In the genomic region with DNA sequence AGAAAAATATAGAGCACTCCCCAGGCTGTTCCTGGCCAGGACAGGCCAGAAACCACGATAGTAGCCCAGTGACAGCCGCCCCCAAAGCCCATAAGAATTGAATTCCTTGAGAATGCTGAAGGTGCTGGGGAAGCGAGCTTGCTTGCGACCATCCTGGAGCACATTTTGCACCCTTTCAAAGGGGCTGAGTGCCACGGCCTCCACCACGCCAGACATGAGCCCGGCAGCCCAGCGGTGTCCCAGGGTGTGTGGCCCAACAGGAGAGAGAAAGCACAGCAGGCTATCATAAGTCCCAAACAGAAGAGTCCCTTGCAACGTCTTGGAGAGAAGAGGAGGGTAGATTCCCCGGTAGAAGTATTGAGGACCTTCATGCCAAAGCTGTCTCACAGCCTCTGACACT, we compare ENCODE assay signal across 35 cellular contexts.
"Had no signal": no experiment of that assay in that cellular context is flagged by ENCODE, and none has a peak within 500 bp of the region (broad histone marks: within the 10 kb centered on the region; RNA-seq: fewer than 3 reads in every experiment).

No MANE protein-coding gene starts in this region.

- H3K4me1 ChIP-seq: ascending aorta, body of pancreas had no signal

- H3K27ac Mint-ChIP-seq: activated CD4-positive, alpha-beta memory T cell treated with anti-CD3 and anti-CD28 coated beads, Interleukin-2, amount 10 ng/mL, durations not matched to agents 7 days and 5 days; activated CD4-positive, alpha-beta T cell treated with anti-CD3 and anti-CD28 coated beads for 36 hours; activated CD4-positive, alpha-beta T cell treated with anti-CD3 and anti-CD28 coated beads, Interleukin-2, amount 10 ng/mL, durations not matched to agents 7 days and 5 days; activated CD8-positive, alpha-beta memory T cell treated with anti-CD3 and anti-CD28 coated beads, Interleukin-2, amount 10 ng/mL, durations not matched to agents 7 days and 5 days; activated CD8-positive, alpha-beta T cell treated with anti-CD3 and anti-CD28 coated beads, Interleukin-2, amount 10 ng/mL, durations not matched to agents 7 days and 5 days; activated naive CD4-positive, alpha-beta T cell treated with anti-CD3 and anti-CD28 coated beads, Interleukin-2, amount 10 ng/mL, durations not matched to agents 7 days and 5 days; activated naive CD4-positive, alpha-beta T cell treated with anti-CD3 and anti-CD28 coated beads, Interleukin-2, amount 50 U/mL, for 24 hours; activated naive CD8-positive, alpha-beta T cell; activated naive CD8-positive, alpha-beta T cell treated with anti-CD3 and anti-CD28 coated beads, Interleukin-2, amount 10 ng/mL, durations not matched to agents 7 days and 5 days; activated naive CD8-positive, alpha-beta T cell treated with anti-CD3 and anti-CD28 coated beads, Interleukin-2, amount 50 U/mL, for 24 hours; activated T-cell treated with anti-CD3 and anti-CD28 coated beads, Interleukin-2, amount 50 U/mL, for 24 hours; activated T-helper 2 cell treated with anti-CD3 and anti-CD28 coated beads, Interferon-gamma antibody, Interleukin-2, Interleukin-4, amounts not matched to agents 10 μg/mL and 5 μg/mL and 100 μg/mL, durations not matched to agents 14 hours and 24 hours and 36 hours; T-helper 1 cell treated with Interleukin-12 subunit alpha and Interleukin-12 subunit beta and Interleukin-4 antibody, amounts not matched to agents 30 μg/mL and 1 μg/mL, for 36 hours; T-helper 2 cell treated with Interferon-gamma antibody and Interleukin-4, amounts not matched to agents 5 μg/mL and 100 μg/mL, for 36 hours; WTC11 had no signal

- H3K36me3 ChIP-seq: ascending aorta, WERI-Rb-1 had no signal

- H3K27ac ChIP-seq: ascending aorta, body of pancreas, WERI-Rb-1 had no signal

- FAIRE-seq: TTC549 had no signal

- H3K4me1 Mint-ChIP-seq: activated naive CD4-positive, alpha-beta T cell treated with anti-CD3 and anti-CD28 coated beads, Interleukin-2, amount 10 ng/mL, durations not matched to agents 7 days and 5 days; WTC11 had no signal

- H3K9me3 Mint-ChIP-seq: activated CD4-positive, alpha-beta memory T cell treated with anti-CD3 and anti-CD28 coated beads, Interleukin-2, amount 10 ng/mL, durations not matched to agents 7 days and 5 days; activated CD4-positive, alpha-beta T cell treated with anti-CD3 and anti-CD28 coated beads, Interleukin-2, amount 10 ng/mL, durations not matched to agents 7 days and 5 days; activated naive CD4-positive, alpha-beta T cell treated with anti-CD3 and anti-CD28 coated beads, Interleukin-2, amount 10 ng/mL, durations not matched to agents 7 days and 5 days; activated naive CD4-positive, alpha-beta T cell treated with anti-CD3 and anti-CD28 coated beads, Interleukin-2, amount 50 U/mL, for 24 hours; activated naive CD8-positive, alpha-beta T cell treated with anti-CD3 and anti-CD28 coated beads, Interleukin-2, amount 10 ng/mL, durations not matched to agents 7 days and 5 days; activated naive CD8-positive, alpha-beta T cell treated with anti-CD3 and anti-CD28 coated beads, Interleukin-2, amount 50 U/mL, for 24 hours; activated T-cell treated with anti-CD3 and anti-CD28 coated beads, Interleukin-2, amount 50 U/mL, for 24 hours; activated T-helper 2 cell treated with anti-CD3 and anti-CD28 coated beads, Interferon-gamma antibody, Interleukin-2, Interleukin-4, amounts not matched to agents 10 μg/mL and 5 μg/mL and 100 μg/mL, durations not matched to agents 14 hours and 24 hours and 36 hours; T-helper 1 cell treated with Interleukin-12 subunit alpha and Interleukin-12 subunit beta and Interleukin-4 antibody, amounts not matched to agents 30 μg/mL and 1 μg/mL, for 36 hours; T-helper 2 cell treated with Interferon-gamma antibody and Interleukin-4, amounts not matched to agents 5 μg/mL and 100 μg/mL, for 36 hours; WTC11 had no signal

- H3K4me3 Mint-ChIP-seq: activated CD4-positive, alpha-beta memory T cell treated with anti-CD3 and anti-CD28 coated beads, Interleukin-2, amount 10 ng/mL, durations not matched to agents 7 days and 5 days; activated CD4-positive, alpha-beta T cell treated with anti-CD3 and anti-CD28 coated beads for 36 hours; activated CD4-positive, alpha-beta T cell treated with anti-CD3 and anti-CD28 coated beads, Interleukin-2, amount 10 ng/mL, durations not matched to agents 7 days and 5 days; activated CD8-positive, alpha-beta memory T cell treated with anti-CD3 and anti-CD28 coated beads, Interleukin-2, amount 10 ng/mL, durations not matched to agents 7 days and 5 days; activated CD8-positive, alpha-beta T cell treated with anti-CD3 and anti-CD28 coated beads, Interleukin-2, amount 10 ng/mL, durations not matched to agents 7 days and 5 days; activated naive CD4-positive, alpha-beta T cell treated with anti-CD3 and anti-CD28 coated beads, Interleukin-2, amount 10 ng/mL, durations not matched to agents 7 days and 5 days; activated naive CD4-positive, alpha-beta T cell treated with anti-CD3 and anti-CD28 coated beads, Interleukin-2, amount 50 U/mL, for 24 hours; activated naive CD8-positive, alpha-beta T cell; activated naive CD8-positive, alpha-beta T cell treated with anti-CD3 and anti-CD28 coated beads, Interleukin-2, amount 10 ng/mL, durations not matched to agents 7 days and 5 days; activated naive CD8-positive, alpha-beta T cell treated with anti-CD3 and anti-CD28 coated beads, Interleukin-2, amount 50 U/mL, for 24 hours; activated T-cell treated with anti-CD3 and anti-CD28 coated beads, Interleukin-2, amount 50 U/mL, for 24 hours; T-helper 1 cell treated with Interleukin-12 subunit alpha and Interleukin-12 subunit beta and Interleukin-4 antibody, amounts not matched to agents 30 μg/mL and 1 μg/mL, for 36 hours; T-helper 2 cell treated with Interferon-gamma antibody and Interleukin-4, amounts not matched to agents 5 μg/mL and 100 μg/mL, for 36 hours; WTC11 had no signal

- H3K4me3 ChIP-seq: ascending aorta, body of pancreas had no signal

- H3K9me3 ChIP-seq: ascending aorta, body of pancreas had no signal

- DNase-seq: activated CD4-positive, alpha-beta memory T cell treated with anti-CD3 and anti-CD28 coated beads, Interleukin-2, amount 10 ng/mL, durations not matched to agents 7 days and 5 days; activated CD4-positive, alpha-beta T cell treated with anti-CD3 and anti-CD28 coated beads for 1 hour; activated CD4-positive, alpha-beta T cell treated with anti-CD3 and anti-CD28 coated beads for 36 hours; activated CD4-positive, alpha-beta T cell treated with anti-CD3 and anti-CD28 coated beads for 48 hours; activated CD4-positive, alpha-beta T cell treated with anti-CD3 and anti-CD28 coated beads, Interleukin-2, amount 10 ng/mL, durations not matched to agents 7 days and 5 days; activated CD4-positive, alpha-beta T cell treated with anti-CD3 and anti-CD28 coated beads, Interleukin-2, amount 50 U/mL, for 48 hours; activated CD4-positive, CD25-positive, alpha-beta regulatory T cell; activated CD8-positive, alpha-beta memory T cell treated with anti-CD3 and anti-CD28 coated beads for 24 hours; activated CD8-positive, alpha-beta memory T cell treated with anti-CD3 and anti-CD28 coated beads, Interleukin-2, amount 10 ng/mL, durations not matched to agents 7 days and 5 days; activated CD8-positive, alpha-beta memory T cell treated with anti-CD3 and anti-CD28 coated beads, Interleukin-2, amount 50 U/mL, for 48 hours; activated CD8-positive, alpha-beta T cell treated with anti-CD3 and anti-CD28 coated beads, Interleukin-2, amount 10 ng/mL, durations not matched to agents 7 days and 5 days; activated effector memory CD4-positive, alpha-beta T cell treated with Interleukin-2 at 50 U/mL for 16 hours; activated gamma-delta T cell; activated naive CD4-positive, alpha-beta T cell treated with anti-CD3 and anti-CD28 coated beads, Interleukin-2, amount 10 ng/mL, durations not matched to agents 7 days and 5 days; activated naive CD4-positive, alpha-beta T cell treated with Interleukin-2 at 50 U/mL for 16 hours; activated naive CD8-positive, alpha-beta T cell treated with anti-CD3 and anti-CD28 coated beads, Interleukin-2, amount 10 ng/mL, durations not matched to agents 7 days and 5 days; activated naive CD8-positive, alpha-beta T cell treated with anti-CD3 and anti-CD28 coated beads, Interleukin-2, amount 50 U/mL, for 24 hours; activated T-cell treated with anti-CD3 and anti-CD28 coated beads, Interleukin-2, amount 50 U/mL, for 24 hours; activated T-cell treated with anti-CD3 and anti-CD28 coated beads, Interleukin-2, amount 50 U/mL, for 48 hours; amygdala; body of pancreas; central memory CD4-positive, alpha-beta T cell; T-helper 1 cell; T-helper 2 cell; T-helper 9 cell; WERI-Rb-1 had no signal

- H3K27me3 Mint-ChIP-seq: activated CD4-positive, alpha-beta memory T cell treated with anti-CD3 and anti-CD28 coated beads, Interleukin-2, amount 10 ng/mL, durations not matched to agents 7 days and 5 days; activated CD4-positive, alpha-beta T cell treated with anti-CD3 and anti-CD28 coated beads for 36 hours; activated CD8-positive, alpha-beta memory T cell treated with anti-CD3 and anti-CD28 coated beads, Interleukin-2, amount 10 ng/mL, durations not matched to agents 7 days and 5 days; activated naive CD4-positive, alpha-beta T cell treated with anti-CD3 and anti-CD28 coated beads, Interleukin-2, amount 50 U/mL, for 24 hours; activated naive CD8-positive, alpha-beta T cell; activated naive CD8-positive, alpha-beta T cell treated with anti-CD3 and anti-CD28 coated beads, Interleukin-2, amount 10 ng/mL, durations not matched to agents 7 days and 5 days; activated naive CD8-positive, alpha-beta T cell treated with anti-CD3 and anti-CD28 coated beads, Interleukin-2, amount 50 U/mL, for 24 hours had no signal

- H3K36me3 Mint-ChIP-seq: activated naive CD4-positive, alpha-beta T cell treated with anti-CD3 and anti-CD28 coated beads, Interleukin-2, amount 10 ng/mL, durations not matched to agents 7 days and 5 days; activated naive CD4-positive, alpha-beta T cell treated with anti-CD3 and anti-CD28 coated beads, Interleukin-2, amount 50 U/mL, for 24 hours; activated naive CD8-positive, alpha-beta T cell; WTC11 had no signal

- H3K27me3 ChIP-seq: ascending aorta, body of pancreas had no signal

- ATAC-seq: activated CD4-positive, alpha-beta T cell treated with anti-CD3 and anti-CD28 coated beads for 36 hours; activated CD4-positive, CD25-positive, alpha-beta regulatory T cell treated with anti-CD3 and anti-CD28 coated beads, Interleukin-2, amount 50 U/mL, for 24 hours; activated CD8-positive, alpha-beta memory T cell treated with anti-CD3 and anti-CD28 coated beads, Interleukin-2, amount 10 ng/mL, durations not matched to agents 7 days and 5 days; activated CD8-positive, alpha-beta T cell treated with anti-CD3 and anti-CD28 coated beads, Interleukin-2, amount 10 ng/mL, durations not matched to agents 7 days and 5 days; activated naive CD8-positive, alpha-beta T cell treated with anti-CD3 and anti-CD28 coated beads, Interleukin-2, amount 50 U/mL, for 24 hours; body of pancreas; WTC11 had no signal
